1 cellular context compared by ENCODE assay signal in genomic region chr12:107515446-107515958, GRCh38.
TF ChIP-seq lines count a peak whose summit lies in the region.

No MANE protein-coding gene starts in this region.

TF ChIP-seq in SK-N-SH, 30 proteins besides CTCF, POLR2A, EP300 and RAD21 (continued from another document):
- TF ChIP-seq, protein P1, sequence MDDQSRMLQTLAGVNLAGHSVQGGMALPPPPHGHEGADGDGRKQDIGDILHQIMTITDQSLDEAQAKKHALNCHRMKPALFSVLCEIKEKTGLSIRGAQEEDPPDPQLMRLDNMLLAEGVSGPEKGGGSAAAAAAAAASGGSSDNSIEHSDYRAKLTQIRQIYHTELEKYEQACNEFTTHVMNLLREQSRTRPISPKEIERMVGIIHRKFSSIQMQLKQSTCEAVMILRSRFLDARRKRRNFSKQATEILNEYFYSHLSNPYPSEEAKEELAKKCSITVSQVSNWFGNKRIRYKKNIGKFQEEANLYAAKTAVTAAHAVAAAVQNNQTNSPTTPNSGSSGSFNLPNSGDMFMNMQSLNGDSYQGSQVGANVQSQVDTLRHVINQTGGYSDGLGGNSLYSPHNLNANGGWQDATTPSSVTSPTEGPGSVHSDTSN (IDR thresholded peaks at IDR 0.05), result peak; percentile 85
- TF ChIP-seq, protein P2, sequence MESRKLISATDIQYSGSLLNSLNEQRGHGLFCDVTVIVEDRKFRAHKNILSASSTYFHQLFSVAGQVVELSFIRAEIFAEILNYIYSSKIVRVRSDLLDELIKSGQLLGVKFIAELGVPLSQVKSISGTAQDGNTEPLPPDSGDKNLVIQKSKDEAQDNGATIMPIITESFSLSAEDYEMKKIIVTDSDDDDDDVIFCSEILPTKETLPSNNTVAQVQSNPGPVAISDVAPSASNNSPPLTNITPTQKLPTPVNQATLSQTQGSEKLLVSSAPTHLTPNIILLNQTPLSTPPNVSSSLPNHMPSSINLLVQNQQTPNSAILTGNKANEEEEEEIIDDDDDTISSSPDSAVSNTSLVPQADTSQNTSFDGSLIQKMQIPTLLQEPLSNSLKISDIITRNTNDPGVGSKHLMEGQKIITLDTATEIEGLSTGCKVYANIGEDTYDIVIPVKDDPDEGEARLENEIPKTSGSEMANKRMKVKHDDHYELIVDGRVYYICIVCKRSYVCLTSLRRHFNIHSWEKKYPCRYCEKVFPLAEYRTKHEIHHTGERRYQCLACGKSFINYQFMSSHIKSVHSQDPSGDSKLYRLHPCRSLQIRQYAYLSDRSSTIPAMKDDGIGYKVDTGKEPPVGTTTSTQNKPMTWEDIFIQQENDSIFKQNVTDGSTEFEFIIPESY (IDR thresholded peaks at IDR 0.05; ENCODE audit: borderline replicate concordance, low read depth), result no peak
- peak; percentile 28; the same call in 1 of the 2 replicates for TF ChIP-seq RXRA (IDR thresholded peaks at IDR 0.05; ENCODE audit: borderline replicate concordance, low read depth)
- no peak for TF ChIP-seq MXI1 (IDR thresholded peaks at IDR 0.05; ENCODE audit: low read depth, low read length)
- TF ChIP-seq GATA2 (CRISPR knock-in tag; IDR thresholded peaks at IDR 0.05), result no peak
- TF ChIP-seq, protein P3, sequence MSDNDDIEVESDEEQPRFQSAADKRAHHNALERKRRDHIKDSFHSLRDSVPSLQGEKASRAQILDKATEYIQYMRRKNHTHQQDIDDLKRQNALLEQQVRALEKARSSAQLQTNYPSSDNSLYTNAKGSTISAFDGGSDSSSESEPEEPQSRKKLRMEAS (IDR thresholded peaks at IDR 0.05; ENCODE audit: low read depth), result no peak
- TF ChIP-seq CHD2 (IDR thresholded peaks at IDR 0.05; ENCODE audit: low read length, partially characterized antibody), result no peak
- TF ChIP-seq EZH2phosphoT487 (IDR thresholded peaks at IDR 0.05; ENCODE audit: borderline replicate concordance, low read depth), result no peak
- peak; percentile 78; the same call in 1 of the 2 replicates for TF ChIP-seq FOSL2 (IDR thresholded peaks at IDR 0.05; ENCODE audit: borderline replicate concordance, low read depth)
- no peak for TF ChIP-seq RCOR1 (IDR thresholded peaks at IDR 0.05; ENCODE audit: low read length)
- TF ChIP-seq YY1 (IDR thresholded peaks at IDR 0.05; ENCODE audit: low read depth), result no peak; the same call in 1 of the 2 replicates
- TF ChIP-seq NFIC (IDR thresholded peaks at IDR 0.05; ENCODE audit: borderline replicate concordance), result peak; percentile 78
- TF ChIP-seq POLR2AphosphoS5 (IDR thresholded peaks at IDR 0.05; ENCODE audit: low read depth, low read length), result no peak
